In the genomic region with DNA sequence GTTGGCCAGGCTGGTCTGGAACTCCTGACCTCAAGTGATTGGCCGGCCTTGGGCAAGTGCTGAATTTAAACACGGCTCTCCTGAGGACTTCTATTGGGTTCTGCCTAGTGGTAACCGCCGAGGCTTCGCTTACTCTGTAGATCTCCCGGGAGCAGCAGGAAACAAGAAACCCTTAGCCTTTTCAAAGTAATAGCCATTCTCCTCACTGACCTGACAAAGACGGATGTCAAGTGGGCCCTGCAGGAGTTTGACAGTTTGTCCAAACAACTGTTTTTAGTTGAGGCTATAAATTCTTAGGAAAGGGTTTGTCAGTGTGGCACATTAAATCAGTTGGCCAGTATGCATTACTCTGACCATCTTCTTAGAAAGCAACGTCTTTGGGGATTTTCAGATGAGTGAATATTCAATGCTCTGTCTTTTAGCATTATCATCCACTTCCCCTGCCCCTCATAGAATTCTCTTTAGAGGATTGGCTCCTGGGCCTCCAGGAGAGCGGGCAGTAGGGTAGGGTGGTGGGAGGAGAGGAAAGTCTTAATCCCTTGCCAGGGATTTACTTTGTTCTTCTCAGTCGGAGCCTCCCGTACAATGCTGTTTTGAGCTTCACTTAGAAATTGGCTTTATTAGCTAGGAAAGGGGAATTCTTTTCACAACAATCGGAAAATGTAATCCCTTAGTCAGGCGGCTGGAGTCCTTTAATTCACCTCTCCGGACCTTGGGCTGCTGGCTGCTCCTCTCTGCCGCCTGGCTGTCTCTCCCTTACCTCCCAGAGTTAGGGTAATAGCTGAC, we compare ENCODE assay signal across 23 cellular contexts. TPM values are rescaled to one million over a fixed set of nuclear protein-coding genes. Genes with fewer than 3 reads are reported as not detected.
DNase-seq lines count a peak whose midpoint lies in the region; ATAC-seq, FAIRE-seq and TF ChIP-seq lines count a peak whose summit lies in the region.
"Had no signal": no experiment of that assay in that cellular context is flagged by ENCODE, and none has a peak within 500 bp of the region (broad histone marks: within the 10 kb centered on the region; RNA-seq: fewer than 3 reads in every experiment).

No MANE protein-coding gene starts in this region.

- H3K9ac ChIP-seq in HepG2 (ENCODE audit: insufficient read depth, low read depth, low read length) = no peak overlapping the region
- H3K9ac ChIP-seq: BLaER1 had no signal

- H3K27ac Mint-ChIP-seq in activated CD4-positive, alpha-beta T cell treated with anti-CD3 and anti-CD28 coated beads, Interleukin-2, amount 10 ng/mL, durations not matched to agents 7 days and 5 days = no peak overlapping the region
- no peak overlapping the region for H3K27ac Mint-ChIP-seq in activated CD4-positive, alpha-beta T cell treated with anti-CD3 and anti-CD28 coated beads for 36 hours

- no TSS peak for BruUV-seq in HepG2 (replicated peaks; lab: Mats Ljungman, UMichigan)

- H3K4me1 ChIP-seq in HepG2 (ENCODE audit: insufficient read depth, low read length) = peaks cover 22% of the 10 kb centered on the region
- H3K4me1 ChIP-seq in right lobe of liver = no peaks in the 10 kb centered on the region
- H3K4me1 ChIP-seq in mesodermal cell (ENCODE audit: control insufficient read depth, insufficient read depth, low read length, poor library complexity, severe bottlenecking) = no peaks in the 10 kb centered on the region
- H3K4me1 ChIP-seq: BLaER1, suprapubic skin had no signal

- H3K9me3 Mint-ChIP-seq in activated CD4-positive, alpha-beta T cell treated with anti-CD3 and anti-CD28 coated beads, Interleukin-2, amount 10 ng/mL, durations not matched to agents 7 days and 5 days = no peaks in the 10 kb centered on the region
- no peaks in the 10 kb centered on the region for H3K9me3 Mint-ChIP-seq in activated CD4-positive, alpha-beta T cell treated with anti-CD3 and anti-CD28 coated beads for 36 hours (ENCODE audit: low read depth)

- intact Hi-C loops in HepG2 (cut with micrococcal nuclease; ENCODE audit: unreplicated experiment) (no loop called here), right lobe of liver (cut with DNase I) (no loop called here)
- intact Hi-C loops in activated CD4-positive, alpha-beta T cell treated with anti-CD3 and anti-CD28 coated beads for 36 hours (cut with DNase I, micrococcal nuclease) = loop anchor here in 1 of 2 experiments (10.0 kb wide), 1 partner anchor 826 kb away; no protein-coding TSS in a partner anchor

- no peaks in the 10 kb centered on the region for H3K4me1 Mint-ChIP-seq in activated CD4-positive, alpha-beta T cell treated with anti-CD3 and anti-CD28 coated beads, Interleukin-2, amount 10 ng/mL, durations not matched to agents 7 days and 5 days
- H3K4me1 Mint-ChIP-seq in activated CD4-positive, alpha-beta T cell treated with anti-CD3 and anti-CD28 coated beads for 36 hours = no peaks in the 10 kb centered on the region

- H2AFZ ChIP-seq in HepG2 (ENCODE audit: low read length) = peak overlapping the region; percentile 1

- WGBS in HepG2 (ENCODE audit: low lambda C conversion rate) = 38% methylated on average over 15 of the region's 15 CpGs
- 73% methylated on average over 15 of the region's 15 CpGs for WGBS in right lobe of liver (ENCODE audit: insufficient coverage, low coverage, low lambda C conversion rate, missing lambda C conversion rate)
- 45 to 53% methylated on average over 9 to 10 of the region's 15 CpGs for WGBS in mesodermal cell (ENCODE audit: insufficient coverage in 2 of 2), 2 experiments

- TF ChIP-seq CTCF in HepG2 (CRISPR knock-in tag; IDR thresholded peaks at IDR 0.05) (no peak), right lobe of liver (IDR thresholded peaks at IDR 0.05) (no peak), choroid plexus epithelial cell (conservative IDR thresholded peaks at IDR 0.05; ENCODE audit: low read depth, low read length) (peak; percentile 28), GM10266 (IDR thresholded peaks at IDR 0.05; ENCODE audit: control insufficient read depth, insufficient read depth, low read depth, missing control alignments) (no peak)

- H3K79me2 ChIP-seq in HepG2 (ENCODE audit: insufficient read depth, low read length) = no peaks in the 10 kb centered on the region

- TF ChIP-seq POLR2A in HepG2 (IDR thresholded peaks at IDR 0.05; ENCODE audit: insufficient read depth in 1 of 2, low read depth in 2 of 2, low read length in 2 of 2) (no peak), right lobe of liver (IDR thresholded peaks at IDR 0.05) (no peak)

- POLR2A ChIA-PET in HepG2 (lab: Yijun Ruan, JAX) = interaction anchor here (1.8 kb wide), 1 partner anchor 13 kb away, joined by 5 read pairs; the partner anchor contains the start of gene C18orf32
- POLR2A ChIA-PET in activated CD4-positive, alpha-beta T cell treated with anti-CD3 and anti-CD28 coated beads, Interleukin-2, amount 10 ng/mL, durations not matched to agents 7 days and 5 days (lab: Charles Lee) = no interaction called here
- POLR2A ChIA-PET in activated CD4-positive, alpha-beta T cell treated with anti-CD3 and anti-CD28 coated beads for 36 hours (lab: Charles Lee) = no interaction called here

- no peak overlapping the region for H3K27ac ChIP-seq in HepG2 (ENCODE audit: extremely low read length, insufficient read depth, low read length)
- H3K27ac ChIP-seq in right lobe of liver = no peak overlapping the region
- H3K27ac ChIP-seq in mesodermal cell (ENCODE audit: low read depth, low read length, severe bottlenecking) = peak overlapping the region; percentile 63
- H3K27ac ChIP-seq: A549, BLaER1, SK-N-MC, suprapubic skin, VCaP had no signal

- peaks cover 13% of the 10 kb centered on the region for H3K27me3 Mint-ChIP-seq in activated CD4-positive, alpha-beta T cell treated with anti-CD3 and anti-CD28 coated beads, Interleukin-2, amount 10 ng/mL, durations not matched to agents 7 days and 5 days
- peaks cover 10% of the 10 kb centered on the region for H3K27me3 Mint-ChIP-seq in activated CD4-positive, alpha-beta T cell treated with anti-CD3 and anti-CD28 coated beads for 36 hours

- H3K27me3 ChIP-seq in HepG2 (ENCODE audit: control insufficient read depth in 1 of 2, insufficient read depth in 2 of 2, low read length in 2 of 2) = peaks cover 0 to 5% of the 10 kb centered on the region in 2 experiments; a peak in 1 of 5 replicates
- no peaks in the 10 kb centered on the region for H3K27me3 ChIP-seq in right lobe of liver
- H3K27me3 ChIP-seq: BLaER1 had no signal

- H3K9me3 ChIP-seq in HepG2 (ENCODE audit: low read length) (no peaks in the 10 kb centered on the region), right lobe of liver (no peaks in the 10 kb centered on the region), mesodermal cell (ENCODE audit: control insufficient read depth, low read length) (no peaks in the 10 kb centered on the region)
- H3K9me3 ChIP-seq: A549, BLaER1, suprapubic skin had no signal

- no peaks in the 10 kb centered on the region for H4K20me1 ChIP-seq in HepG2 (ENCODE audit: insufficient read depth, low read length)
- H4K20me1 ChIP-seq: BLaER1 had no signal

- DNase-seq in HepG2 (ENCODE audit: low spot score) (no peak), right lobe of liver (no peak), choroid plexus epithelial cell (ENCODE audit: low read depth) (no peak), GM10266 (ENCODE audit: extremely low spot score) (no peak), mesenteric fat pad (ENCODE audit: low spot score) (no peak)
- no peak for DNase-seq in activated CD4-positive, alpha-beta T cell treated with anti-CD3 and anti-CD28 coated beads, Interleukin-2, amount 10 ng/mL, durations not matched to agents 7 days and 5 days
- no peak for DNase-seq in activated CD4-positive, alpha-beta T cell treated with anti-CD3 and anti-CD28 coated beads for 36 hours
- DNase-seq: activated CD4-positive, alpha-beta T cell treated with anti-CD3 and anti-CD28 coated beads, Interleukin-2, amount 50 U/mL, for 48 hours; activated effector memory CD4-positive, alpha-beta T cell treated with Interleukin-2 at 50 U/mL for 16 hours; Calu3; foreskin melanocyte; left cardiac atrium; NK-92 treated with Interleukin-12 subunit alpha and Interleukin-12 subunit beta, amount 100 ng/mL, for 24 hours; T-helper 2 cell had no signal

- in situ Hi-C loops in HepG2 (cut with HindIII; ENCODE audit: extremely low pct_ligation_motif_present, low pct_unique_long_range_greater_than_20kb) = no loop called here

- peak; percentile 77 for ATAC-seq in HepG2
- ATAC-seq in right lobe of liver = no peak
- ATAC-seq in activated CD4-positive, alpha-beta T cell treated with anti-CD3 and anti-CD28 coated beads for 36 hours = no peak
- ATAC-seq: A549, left cardiac atrium had no signal

- peak overlapping the region; percentile 39 for H3K4me2 ChIP-seq in HepG2 (ENCODE audit: low read depth, low read length)
- H3K4me2 ChIP-seq: A549, BLaER1 had no signal

- H3K4me3 ChIP-seq in HepG2 (replicated peaks in 1 of 3; ENCODE audit: insufficient read depth in 1 of 3, low read depth in 2 of 3, low read length in 3 of 3) (no peak overlapping the region; a peak in 1 of 6 replicates), right lobe of liver (no peak overlapping the region), choroid plexus epithelial cell (ENCODE audit: low read depth, low read length) (no peak overlapping the region), mesodermal cell (ENCODE audit: extremely low read depth, insufficient read depth, low read length, poor library complexity, severe bottlenecking) (no peak overlapping the region)
- H3K4me3 ChIP-seq: A549, BLaER1, SK-N-MC, suprapubic skin had no signal

- H3K4me3 Mint-ChIP-seq in activated CD4-positive, alpha-beta T cell treated with anti-CD3 and anti-CD28 coated beads, Interleukin-2, amount 10 ng/mL, durations not matched to agents 7 days and 5 days = no peak overlapping the region
- no peak overlapping the region for H3K4me3 Mint-ChIP-seq in activated CD4-positive, alpha-beta T cell treated with anti-CD3 and anti-CD28 coated beads for 36 hours

- no peak for FAIRE-seq in HepG2 (lab: Jason Lieb, UNC)
- FAIRE-seq: A549, bronchial epithelial cell, GM18507, RCC 7860 had no signal

- CTCF ChIA-PET in HepG2 (lab: Yijun Ruan, JAX; ENCODE audit: low intra/inter-chr PET ratio, low total read pairs) = no interaction called here
- CTCF ChIA-PET in activated CD4-positive, alpha-beta T cell treated with anti-CD3 and anti-CD28 coated beads, Interleukin-2, amount 10 ng/mL, durations not matched to agents 7 days and 5 days (lab: Charles Lee) = interaction anchor here (2.2 kb wide), 1 partner anchor 10 kb away, joined by 6 read pairs; no protein-coding TSS in a partner anchor
- CTCF ChIA-PET in activated CD4-positive, alpha-beta T cell treated with anti-CD3 and anti-CD28 coated beads for 36 hours (lab: Charles Lee) = interaction anchor here (0.5 to 1.6 kb wide), 2 partner anchors 10 to 35 kb away, joined by 4 to 6 read pairs; no protein-coding TSS in a partner anchor

- TF ChIP-seq EP300 in HepG2 (IDR thresholded peaks at IDR 0.05; ENCODE audit: low read depth in 2 of 2, low read length in 2 of 2) = no peak
- TF ChIP-seq EP300 in HepG2 (CRISPR knock-in tag; IDR thresholded peaks at IDR 0.05; ENCODE audit: borderline replicate concordance) = no peak

- H3K36me3 Mint-ChIP-seq in activated CD4-positive, alpha-beta T cell treated with anti-CD3 and anti-CD28 coated beads, Interleukin-2, amount 10 ng/mL, durations not matched to agents 7 days and 5 days (ENCODE audit: low read depth) = no peaks in the 10 kb centered on the region
- no peaks in the 10 kb centered on the region for H3K36me3 Mint-ChIP-seq in activated CD4-positive, alpha-beta T cell treated with anti-CD3 and anti-CD28 coated beads for 36 hours (ENCODE audit: low read depth)

- TF ChIP-seq RAD21 in HepG2 (CRISPR knock-in tag; IDR thresholded peaks at IDR 0.05) = no peak

- H3K36me3 ChIP-seq in HepG2 (replicated peaks in 1 of 2; ENCODE audit: control insufficient read depth in 1 of 2, insufficient read depth in 2 of 2, low read length in 2 of 2) (no peaks in the 10 kb centered on the region), right lobe of liver (no peaks in the 10 kb centered on the region), mesodermal cell (ENCODE audit: control insufficient read depth, insufficient read depth, low read length) (no peaks in the 10 kb centered on the region)
- H3K36me3 ChIP-seq: BLaER1, suprapubic skin had no signal

RNA-seq across cellular contexts. Expression of gene RPL17, which starts 8.1 kb away (rescaled TPM):
- total RNA-seq in HepG2 (2016; rRNA removed; fragmentation: Illumina TruSeq; extraction: Trizol) (2,087 and 2,639 TPM in 2 replicates), right lobe of liver (100 to 1,000 TPM; 385 to 554 (median 483) TPM), mesenteric fat pad (1,175 TPM)
- 3,110 and 3,287 TPM in 2 replicates for total RNA-seq in HepG2 (2016; cell fraction: cytosol; rRNA removed; fragmentation: Illumina TruSeq; extraction: Trizol; ENCODE audit: low read depth)
- 2,077 and 2,707 TPM in 2 replicates for total RNA-seq in HepG2 (2016; cell fraction: insoluble cytoplasmic fraction; rRNA removed; fragmentation: Illumina TruSeq; extraction: Trizol)
- total RNA-seq in HepG2 (2016; cell fraction: membrane; rRNA removed; fragmentation: Illumina TruSeq; extraction: Trizol) = 4,915 and 4,916 TPM in 2 replicates
- total RNA-seq in HepG2 (2016; cell fraction: nucleus; rRNA removed; fragmentation: Illumina TruSeq; extraction: Trizol) = 764 and 826 TPM in 2 replicates
- 3,818 and 4,133 TPM in 2 replicates for polyA plus RNA-seq in HepG2 (2011; rRNA removed)
- polyA plus RNA-seq in HepG2 (2011; cell fraction: cytosol; rRNA removed) = 4,012 and 4,835 TPM in 2 replicates
- polyA plus RNA-seq in HepG2 (2011; cell fraction: nucleus; rRNA removed) = 824 and 1,042 TPM in 2 replicates
- polyA plus RNA-seq in HepG2 (2012) = 3,914 and 4,724 TPM in 2 replicates
- polyA plus RNA-seq in HepG2 (2016; cell fraction: cytosol; fragmentation: Illumina TruSeq; extraction: Trizol; ENCODE audit: low read depth) = 4,104 and 4,147 TPM in 2 replicates
- polyA plus RNA-seq in HepG2 (2016; cell fraction: insoluble cytoplasmic fraction; fragmentation: Illumina TruSeq; extraction: Trizol; ENCODE audit: low read depth) = 2,894 and 3,118 TPM in 2 replicates
- 5,165 and 5,252 TPM in 2 replicates for polyA plus RNA-seq in HepG2 (2016; cell fraction: membrane; fragmentation: Illumina TruSeq; extraction: Trizol; ENCODE audit: low read depth)
- 1,528 and 1,530 TPM in 2 replicates for polyA plus RNA-seq in HepG2 (2016; cell fraction: nucleus; fragmentation: Illumina TruSeq; extraction: Trizol; ENCODE audit: insufficient read depth, low read depth)
- 381 and 692 TPM in 2 replicates for polyA minus RNA-seq in HepG2 (2011; rRNA and poly(A)+ RNA removed; ENCODE audit: low replicate concordance)
- 546 and 648 TPM in 2 replicates for polyA minus RNA-seq in HepG2 (2011; cell fraction: cytosol; rRNA and poly(A)+ RNA removed)
- polyA minus RNA-seq in HepG2 (2011; cell fraction: nucleus; rRNA and poly(A)+ RNA removed) = 521 and 627 TPM in 2 replicates
- polyA plus RNA-seq in mesodermal cell (2013, experiment 1 of 2) = 2,750 TPM
- 2,934 TPM for polyA plus RNA-seq in mesodermal cell (2013, experiment 2 of 2)
- 1,000 to 10,000 TPM; 1,398 to 1,634 TPM for total RNA-seq in activated CD4-positive, alpha-beta T cell treated with anti-CD3 and anti-CD28 coated beads, Interleukin-2, amount 10 ng/mL, durations not matched to agents 7 days and 5 days
- total RNA-seq in activated CD4-positive, alpha-beta T cell treated with anti-CD3 and anti-CD28 coated beads for 36 hours = 1,000 to 10,000 TPM; 2,340 to 2,373 TPM

RNA-seq across cellular contexts. Expression of gene C18orf32, which starts 13.3 kb away (rescaled TPM):
- 14.5 and 20.6 TPM in 2 replicates for total RNA-seq in HepG2 (2016; rRNA removed; fragmentation: Illumina TruSeq; extraction: Trizol)
- total RNA-seq in HepG2 (2016; cell fraction: cytosol; rRNA removed; fragmentation: Illumina TruSeq; extraction: Trizol; ENCODE audit: low read depth) = 21.3 and 22.8 TPM in 2 replicates
- total RNA-seq in HepG2 (2016; cell fraction: insoluble cytoplasmic fraction; rRNA removed; fragmentation: Illumina TruSeq; extraction: Trizol) = 14.0 and 23.8 TPM in 2 replicates
- total RNA-seq in HepG2 (2016; cell fraction: membrane; rRNA removed; fragmentation: Illumina TruSeq; extraction: Trizol) = 32.7 and 32.8 TPM in 2 replicates
- total RNA-seq in HepG2 (2016; cell fraction: nucleus; rRNA removed; fragmentation: Illumina TruSeq; extraction: Trizol) = 15.0 and 16.4 TPM in 2 replicates
- 15.9 and 17.6 TPM in 2 replicates for polyA plus RNA-seq in HepG2 (2011; rRNA removed)
- 13.2 and 14.2 TPM in 2 replicates for polyA plus RNA-seq in HepG2 (2011; cell fraction: cytosol; rRNA removed)
- 6.4 and 8.7 TPM in 2 replicates for polyA plus RNA-seq in HepG2 (2011; cell fraction: nucleus; rRNA removed)
- 18.8 and 20.4 TPM in 2 replicates for polyA plus RNA-seq in HepG2 (2012)
- 55.4 and 58.2 TPM in 2 replicates for polyA plus RNA-seq in HepG2 (2016; cell fraction: cytosol; fragmentation: Illumina TruSeq; extraction: Trizol; ENCODE audit: low read depth)
- polyA plus RNA-seq in HepG2 (2016; cell fraction: insoluble cytoplasmic fraction; fragmentation: Illumina TruSeq; extraction: Trizol; ENCODE audit: low read depth) = 18.5 and 25.1 TPM in 2 replicates
- 45.4 and 46.0 TPM in 2 replicates for polyA plus RNA-seq in HepG2 (2016; cell fraction: membrane; fragmentation: Illumina TruSeq; extraction: Trizol; ENCODE audit: low read depth)
- 26.2 and 28.8 TPM in 2 replicates for polyA plus RNA-seq in HepG2 (2016; cell fraction: nucleus; fragmentation: Illumina TruSeq; extraction: Trizol; ENCODE audit: insufficient read depth, low read depth)
- polyA minus RNA-seq in HepG2 (2011; rRNA and poly(A)+ RNA removed; ENCODE audit: low replicate concordance) = 1.9 and 3.2 TPM in 2 replicates
- polyA minus RNA-seq in HepG2 (2011; cell fraction: cytosol; rRNA and poly(A)+ RNA removed) = 4.7 and 6.5 TPM in 2 replicates
- 4.4 and 6.7 TPM in 2 replicates for polyA minus RNA-seq in HepG2 (2011; cell fraction: nucleus; rRNA and poly(A)+ RNA removed)
- total RNA-seq in right lobe of liver = 10 to 100 TPM; 24.8 to 41.1 (median 31.1) TPM
- polyA plus RNA-seq in mesodermal cell (2013, experiment 1 of 2) = 37.7 TPM
- polyA plus RNA-seq in mesodermal cell (2013, experiment 2 of 2) = 45.8 TPM
- total RNA-seq in activated CD4-positive, alpha-beta T cell treated with anti-CD3 and anti-CD28 coated beads, Interleukin-2, amount 10 ng/mL, durations not matched to agents 7 days and 5 days = 10 to 100 TPM; 27.3 to 34.7 TPM
- total RNA-seq in activated CD4-positive, alpha-beta T cell treated with anti-CD3 and anti-CD28 coated beads for 36 hours = 10 to 100 TPM; 12.7 to 20.0 TPM
- total RNA-seq in mesenteric fat pad = 46.5 TPM

RNA-seq across cellular contexts. Expression of gene DYM, which starts 39.9 kb away (rescaled TPM):
- total RNA-seq in HepG2 (2016; rRNA removed; fragmentation: Illumina TruSeq; extraction: Trizol) (47.6 and 74.3 TPM in 2 replicates), right lobe of liver (10 to 100 TPM; 19.0 to 31.1 (median 25.7) TPM), mesenteric fat pad (60.8 TPM)
- total RNA-seq in HepG2 (2016; cell fraction: cytosol; rRNA removed; fragmentation: Illumina TruSeq; extraction: Trizol; ENCODE audit: low read depth) = 44.2 and 58.4 TPM in 2 replicates
- total RNA-seq in HepG2 (2016; cell fraction: insoluble cytoplasmic fraction; rRNA removed; fragmentation: Illumina TruSeq; extraction: Trizol) = 48.0 and 72.9 TPM in 2 replicates
- total RNA-seq in HepG2 (2016; cell fraction: membrane; rRNA removed; fragmentation: Illumina TruSeq; extraction: Trizol) = 80.3 and 82.6 TPM in 2 replicates
- total RNA-seq in HepG2 (2016; cell fraction: nucleus; rRNA removed; fragmentation: Illumina TruSeq; extraction: Trizol) = 54.5 and 60.6 TPM in 2 replicates
- 51.6 and 72.0 TPM in 2 replicates for polyA plus RNA-seq in HepG2 (2011; rRNA removed)
- polyA plus RNA-seq in HepG2 (2011; cell fraction: cytosol; rRNA removed) = 32.3 and 39.0 TPM in 2 replicates
- polyA plus RNA-seq in HepG2 (2011; cell fraction: nucleus; rRNA removed) = 13.1 and 15.9 TPM in 2 replicates
- 42.0 and 55.8 TPM in 2 replicates for polyA plus RNA-seq in HepG2 (2012)
- 28.7 and 32.8 TPM in 2 replicates for polyA plus RNA-seq in HepG2 (2016; cell fraction: cytosol; fragmentation: Illumina TruSeq; extraction: Trizol; ENCODE audit: low read depth)
- polyA plus RNA-seq in HepG2 (2016; cell fraction: insoluble cytoplasmic fraction; fragmentation: Illumina TruSeq; extraction: Trizol; ENCODE audit: low read depth) = 70.0 and 71.9 TPM in 2 replicates
- polyA plus RNA-seq in HepG2 (2016; cell fraction: membrane; fragmentation: Illumina TruSeq; extraction: Trizol; ENCODE audit: low read depth) = 59.3 and 65.7 TPM in 2 replicates
- polyA plus RNA-seq in HepG2 (2016; cell fraction: nucleus; fragmentation: Illumina TruSeq; extraction: Trizol; ENCODE audit: insufficient read depth, low read depth) = 23.8 and 26.1 TPM in 2 replicates
- polyA minus RNA-seq in HepG2 (2011; rRNA and poly(A)+ RNA removed; ENCODE audit: low replicate concordance) = 107 and 109 TPM in 2 replicates
- polyA minus RNA-seq in HepG2 (2011; cell fraction: cytosol; rRNA and poly(A)+ RNA removed) = 50.0 and 63.9 TPM in 2 replicates
- 116 and 119 TPM in 2 replicates for polyA minus RNA-seq in HepG2 (2011; cell fraction: nucleus; rRNA and poly(A)+ RNA removed)
- 70.7 TPM for polyA plus RNA-seq in mesodermal cell (2013, experiment 1 of 2)
- 61.1 TPM for polyA plus RNA-seq in mesodermal cell (2013, experiment 2 of 2)
- 10 to 100 TPM; 60.5 to 66.3 TPM for total RNA-seq in activated CD4-positive, alpha-beta T cell treated with anti-CD3 and anti-CD28 coated beads, Interleukin-2, amount 10 ng/mL, durations not matched to agents 7 days and 5 days
- total RNA-seq in activated CD4-positive, alpha-beta T cell treated with anti-CD3 and anti-CD28 coated beads for 36 hours = 10 to 100 TPM; 66.1 to 67.3 TPM
